Comparison of ENCODE assay signal across 1 cellular context in genomic region chr11:133228406-133229330, GRCh38.
TF ChIP-seq lines count a peak whose summit lies in the region.

No MANE protein-coding gene starts in this region.

TF ChIP-seq in H1, 55 proteins besides CTCF, POLR2A, EP300 and RAD21 (continued from another document):
- TF ChIP-seq CBX8 (IDR thresholded peaks at IDR 0.05; ENCODE audit: borderline replicate concordance, low read depth, low read length) (no peak), SUZ12 (IDR thresholded peaks at IDR 0.05; ENCODE audit: low read length) (no peak), PHF8 (conservative IDR thresholded peaks at IDR 0.05; ENCODE audit: low read depth, low read length) (no peak), YY1 (IDR thresholded peaks at IDR 0.05; ENCODE audit: low read depth, low read length) (0 out of 2 replicates have a peak, but pooled peaks have one; percentile 8), RXRA (IDR thresholded peaks at IDR 0.05; ENCODE audit: insufficient read depth, low read depth, low read length) (no peak), SP1 (IDR thresholded peaks at IDR 0.05; ENCODE audit: low read depth, low read length) (no peak), ATF2 (IDR thresholded peaks at IDR 0.05; ENCODE audit: low read length) (no peak), SP2 (IDR thresholded peaks at IDR 0.05; ENCODE audit: low read length) (no peak), POLR2AphosphoS5 (IDR thresholded peaks at IDR 0.05; ENCODE audit: low read depth, low read length) (no peak), NRF1 (IDR thresholded peaks at IDR 0.05; ENCODE audit: low read depth, low read length) (no peak), HDAC2 (IDR thresholded peaks at IDR 0.05; ENCODE audit: borderline replicate concordance in 1 of 2, low read depth in 2 of 2, low read length in 2 of 2) (peak in 1 of 2 experiments; percentile 65; a peak in 1 of 4 replicates), EZH2 (IDR thresholded peaks at IDR 0.05; ENCODE audit: low read depth, low read length, severe bottlenecking) (peak; percentile 32), SIN3A (conservative IDR thresholded peaks at IDR 0.05 in 1 of 2, IDR thresholded peaks at IDR 0.05 in 1 of 2; ENCODE audit: low read depth in 1 of 2, low read length in 2 of 2) (peak; percentile 66 to 83; a peak in 2 of 4 replicates), MAX (IDR thresholded peaks at IDR 0.05) (no peak), CTBP2 (IDR thresholded peaks at IDR 0.05; ENCODE audit: borderline replicate concordance, insufficient read depth, insufficient read length, low read length) (peak; percentile 53), ZNF274 (IDR thresholded peaks at IDR 0.05; ENCODE audit: borderline replicate concordance, extremely low read depth, low read length) (no peak), CHD1 (IDR thresholded peaks at IDR 0.05; ENCODE audit: low read depth, low read length) (no peak), CHD7 (IDR thresholded peaks at IDR 0.05; ENCODE audit: insufficient replicate concordance, low read length) (peak; percentile 37), TCF12 (IDR thresholded peaks at IDR 0.05; ENCODE audit: low read depth, low read length) (peak; percentile 76; the same call in 1 of the 2 replicates), TAF7 (optimal IDR thresholded peaks at IDR 0.05; ENCODE audit: borderline replicate concordance, low read depth, low read length) (peak; percentile 27), BCL11A (IDR thresholded peaks at IDR 0.05; ENCODE audit: low read depth in 2 of 2, low read length in 2 of 2) (peak; percentile 67 to 79), NANOG (IDR thresholded peaks at IDR 0.05; ENCODE audit: insufficient read depth, low read depth, low read length, poor library complexity, severe bottlenecking) (peak; percentile 96), CREB1 (IDR thresholded peaks at IDR 0.05) (no peak), FOSL1 (IDR thresholded peaks at IDR 0.05; ENCODE audit: insufficient read depth, low read depth, low read length) (no peak), BRCA1 (IDR thresholded peaks at IDR 0.05; ENCODE audit: low read depth, low read length) (no peak), JUND (IDR thresholded peaks at IDR 0.05; ENCODE audit: low read length) (no peak), RNF2 (IDR thresholded peaks at IDR 0.05; ENCODE audit: borderline replicate concordance, low read depth, low read length, missing control alignments, poor library complexity, severe bottlenecking) (no peak), TEAD4 (IDR thresholded peaks at IDR 0.05; ENCODE audit: low read depth, low read length) (0 out of 2 replicates have a peak, but pooled peaks have one; percentile 4), CBX5 (IDR thresholded peaks at IDR 0.05; ENCODE audit: low read depth, low read length) (no peak)
